In the genomic region with DNA sequence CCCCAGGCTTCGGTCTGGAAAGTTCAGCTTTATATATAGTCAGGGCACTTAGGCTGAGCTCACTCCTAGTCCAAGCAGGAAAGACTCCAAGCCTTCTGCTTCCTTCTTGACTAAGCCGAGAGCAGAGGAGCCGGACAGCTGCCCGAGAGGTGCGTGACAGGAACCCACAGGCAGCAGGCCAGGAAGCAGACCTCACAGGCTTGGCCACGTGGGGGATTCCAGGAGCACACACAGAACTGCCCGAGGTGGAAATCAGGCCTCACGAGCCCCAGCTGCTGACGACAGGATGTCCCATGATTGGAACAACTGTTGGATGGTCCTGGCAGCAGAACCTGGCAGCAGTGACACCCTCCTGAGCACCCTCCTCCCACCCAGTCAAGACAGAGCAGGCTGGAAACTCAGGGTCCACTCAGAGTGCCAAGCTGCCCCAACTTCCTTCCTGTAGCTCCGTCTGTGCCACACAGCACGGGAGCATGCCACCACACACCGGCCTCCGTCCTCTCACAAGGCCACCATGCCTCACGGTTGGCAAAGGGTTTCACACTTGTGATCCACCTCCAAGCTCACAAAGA, we compare ENCODE assay signal across 8 cellular contexts. TPM values are rescaled to one million over a fixed set of nuclear protein-coding genes. Genes with fewer than 3 reads are reported as not detected.
A peak's percentile ranks its signal among the peaks of the same experiment; 100 is the strongest.
DNase-seq lines count a peak whose midpoint lies in the region; TF ChIP-seq lines count a peak whose summit lies in the region.

No MANE protein-coding gene starts in this region.

- H3K4me1 Mint-ChIP-seq in CD14-positive monocyte (peaks cover 48% of the 10 kb centered on the region), immature natural killer cell (peaks cover 79 to 83% of the 10 kb centered on the region in 2 donors)

- H3K36me3 Mint-ChIP-seq in CD14-positive monocyte (peaks cover 5 to 6% of the 10 kb centered on the region in 2 donors), immature natural killer cell (peaks cover 0 to 8% (median 3%) of the 10 kb centered on the region in 3 donors)

- H3K36me3 ChIP-seq in KMS-11 (ENCODE audit: insufficient read depth), result no peaks in the 10 kb centered on the region
- no peaks in the 10 kb centered on the region for H3K36me3 ChIP-seq in adipocyte (ENCODE audit: control insufficient read depth, insufficient read depth, low read length, severe bottlenecking)
- no peaks in the 10 kb centered on the region for H3K36me3 ChIP-seq in suprapubic skin

- no peak for TF ChIP-seq POLR2A in suprapubic skin (IDR thresholded peaks at IDR 0.05)

- H2AFZ ChIP-seq in KMS-11 (ENCODE audit: low read depth), result peak overlapping the region; percentile 35; the same call in 1 of the 2 replicates

- H3K9me3 ChIP-seq in adipocyte (ENCODE audit: control insufficient read depth, low read length), result no peaks in the 10 kb centered on the region
- H3K9me3 ChIP-seq in suprapubic skin, result no peaks in the 10 kb centered on the region

- H3K4me3 ChIP-seq in KMS-11 (IDR thresholded peaks at IDR 0.05; ENCODE audit: insufficient read depth, low read depth, low read length), result no peak overlapping the region
- no peak overlapping the region for H3K4me3 ChIP-seq in adipocyte (ENCODE audit: low read length)
- H3K4me3 ChIP-seq in suprapubic skin, result no peak overlapping the region

- no peak for TF ChIP-seq EP300 in suprapubic skin (IDR thresholded peaks at IDR 0.05)

- intact Hi-C loops in CD14-positive monocyte (cut with micrococcal nuclease), result no loop called here

- peak overlapping the region; percentile 66; the same call in 1 of the 2 replicates for H3K9ac ChIP-seq in KMS-11
- H3K9ac ChIP-seq in adipocyte (ENCODE audit: low read length), result no peak overlapping the region

- no peak for TF ChIP-seq CTCF in CD14-positive monocyte (IDR thresholded peaks at IDR 0.05)
- no peak for TF ChIP-seq CTCF in KMS-11 (conservative IDR thresholded peaks at IDR 0.05; ENCODE audit: low read depth, low read length)
- no peak for TF ChIP-seq CTCF in suprapubic skin (IDR thresholded peaks at IDR 0.05)

- H3K4me3 Mint-ChIP-seq in CD14-positive monocyte (peak overlapping the region in 1 of 2 donors; percentile 72), immature natural killer cell (peak overlapping the region; percentile 71 to 83 (median 77))

- peak; percentile 77 for DNase-seq in CD14-positive monocyte (ENCODE audit: low spot score)
- peak; percentile 86 for DNase-seq in adipocyte (ENCODE audit: low read depth)
- peak; percentile 66 to 71 (median 71) for DNase-seq in immature natural killer cell
- DNase-seq in suprapubic skin (ENCODE audit: low spot score in 2 of 2), result peak in 1 of 2 donors; percentile 90
- no peak for DNase-seq in stimulated activated naive CD4-positive, alpha-beta T cell treated with Interleukin-2 at 50 U/mL for 16 hours (lab: John Stamatoyannopoulos, UW)
- DNase-seq in NCI-H345 treated with DMSO at 0.1 percent for 48 hours (lab: John Stamatoyannopoulos, UW; ENCODE audit: unreplicated experiment), result no peak
- DNase-seq in RKO (ENCODE audit: low spot score), result no peak

- H3K27me3 ChIP-seq in KMS-11 (ENCODE audit: insufficient read depth, low read depth), result no peaks in the 10 kb centered on the region
- H3K27me3 ChIP-seq in adipocyte (replicated peaks; ENCODE audit: control insufficient read depth, insufficient read depth, low read length), result no peaks in the 10 kb centered on the region
- H3K27me3 ChIP-seq in suprapubic skin, result no peaks in the 10 kb centered on the region

- H3K4me1 ChIP-seq in KMS-11 (ENCODE audit: low read depth, poor library complexity, severe bottlenecking) (peaks cover 61% of the 10 kb centered on the region), adipocyte (ENCODE audit: control insufficient read depth, insufficient read depth, low read length) (peaks cover 44% of the 10 kb centered on the region), suprapubic skin (peaks cover 77% of the 10 kb centered on the region)

- H3K79me2 ChIP-seq in KMS-11 (ENCODE audit: insufficient read depth, low read depth), result no peaks in the 10 kb centered on the region

- WGBS in suprapubic skin, result 45% methylated on average over 6 of the region's 14 CpGs

- H3K27ac ChIP-seq in KMS-11 (peak overlapping the region; percentile 91), suprapubic skin (peak overlapping the region; percentile 82)

- peaks cover 2 to 9% (median 3%) of the 10 kb centered on the region in 3 donors for H3K27me3 Mint-ChIP-seq in CD14-positive monocyte (ENCODE audit: low read depth in 3 of 3)
- peaks cover 17 to 22% (median 21%) of the 10 kb centered on the region in 3 donors for H3K27me3 Mint-ChIP-seq in immature natural killer cell (ENCODE audit: low read depth in 3 of 3)

- H3K27ac Mint-ChIP-seq in CD14-positive monocyte (peak overlapping the region; percentile 50 to 82 (median 70)), immature natural killer cell (peak overlapping the region; percentile 90 to 99 (median 98))

- H3K4me2 ChIP-seq in KMS-11, result peak overlapping the region; percentile 97

- no peaks in the 10 kb centered on the region for H4K20me1 ChIP-seq in KMS-11 (ENCODE audit: insufficient read depth)

- H3K9me3 Mint-ChIP-seq in CD14-positive monocyte (no peaks in the 10 kb centered on the region), immature natural killer cell (peaks cover 0 to 2% (median 0%) of the 10 kb centered on the region in 6 donors)

RNA-seq across cellular contexts. Expression of a gene that starts 5.4 kb away (rescaled TPM):
- polyA plus RNA-seq in CD14-positive monocyte (under 1 TPM; 0.43 to 0.62 TPM), immature natural killer cell (10 to 100 TPM in 1 of 3 donors, 1 to 10 TPM in 2; 3.3 to 11.4 (median 4.2) TPM)
- total RNA-seq in suprapubic skin, result 100 to 1,000 TPM in 1 of 4 donors, 10 to 100 TPM in 3; 49.7 to 178 (median 92.9) TPM

RNA-seq across cellular contexts. Expression of a gene that starts 25.5 kb away (rescaled TPM):
- polyA plus RNA-seq in CD14-positive monocyte (1 to 10 TPM; 1.5 to 2.0 TPM), immature natural killer cell (10 to 100 TPM in 2 of 3 donors, 1 to 10 TPM in 1; 8.1 to 20.8 (median 15.2) TPM)
- total RNA-seq in suprapubic skin, result 10 to 100 TPM; 27.3 to 70.1 (median 52.8) TPM

Comparison
In these comparisons a context has a peak if more than half of its experiments do, and no peak if none do; other contexts are left out.
1. DNase-seq: peak in CD14-positive monocyte (single experiment), adipocyte (single experiment) and immature natural killer cell (3 of 3); none in stimulated activated naive CD4-positive, alpha-beta T cell treated with Interleukin-2 at 50 U/mL for 16 hours (single experiment), NCI-H345 treated with DMSO at 0.1 percent for 48 hours (single experiment) and RKO (single experiment).